Comparison of ENCODE assay signal across 8 cellular contexts in the genomic region with DNA sequence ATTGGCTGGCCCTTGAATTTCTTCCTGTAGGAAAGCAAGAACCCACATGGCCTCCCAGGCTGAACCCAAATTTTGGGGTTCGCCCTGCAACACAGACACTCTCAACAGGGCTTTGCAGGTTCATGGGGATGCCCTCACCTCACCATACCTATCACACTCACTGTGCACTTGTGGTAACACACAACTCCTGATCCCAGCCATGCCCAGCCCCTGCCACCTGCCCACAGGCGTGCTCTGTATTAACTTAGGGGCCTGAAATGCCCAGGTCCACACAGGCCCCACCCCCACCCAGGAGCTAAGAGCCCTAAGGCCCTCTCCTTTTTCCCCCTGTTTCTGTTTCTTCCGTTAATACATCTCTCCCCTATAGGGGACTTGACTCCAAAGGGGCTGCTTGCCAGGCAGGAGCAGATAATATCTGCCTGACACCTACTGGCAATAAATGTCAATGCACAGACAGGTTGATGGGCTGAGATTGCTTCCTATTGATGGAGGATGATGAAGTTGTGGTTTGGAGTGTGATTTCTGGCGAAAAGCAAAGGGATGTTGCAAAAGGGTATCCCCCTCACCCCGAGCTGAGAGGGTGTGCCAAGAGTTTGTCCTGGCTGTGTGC.
DNase-seq lines count a peak whose midpoint lies in the region; ATAC-seq and TF ChIP-seq lines count a peak whose summit lies in the region.

No MANE protein-coding gene starts in this region.

- H3K4me3 ChIP-seq in AG04449 (ENCODE audit: low read depth, low read length) (no peak overlapping the region), Peyer's patch (no peak overlapping the region)
- no peak overlapping the region for H3K4me3 ChIP-seq in CD8-positive, alpha-beta memory T cell (ENCODE audit: low read length)

- in situ Hi-C loops in GM13977 (cut with MboI; ENCODE audit: low pct_unique_long_range_greater_than_20kb, low sequenced_read_pairs, unreplicated experiment): no loop called here

- peaks cover 6 to 7% of the 10 kb centered on the region in 2 donors for H3K27me3 Mint-ChIP-seq in CD8-positive, alpha-beta memory T cell
- no peaks in the 10 kb centered on the region for H3K27me3 Mint-ChIP-seq in activated CD4-positive, alpha-beta memory T cell treated with anti-CD3 and anti-CD28 coated beads, Interleukin-2, amount 10 ng/mL, durations not matched to agents 7 days and 5 days

- POLR2A ChIA-PET in AG04449 (lab: Yijun Ruan, JAX): no interaction called here
- POLR2A ChIA-PET in CD8-positive, alpha-beta memory T cell (lab: Charles Lee): no interaction called here
- POLR2A ChIA-PET in activated CD4-positive, alpha-beta memory T cell treated with anti-CD3 and anti-CD28 coated beads, Interleukin-2, amount 10 ng/mL, durations not matched to agents 7 days and 5 days (lab: Charles Lee): no interaction called here

- H3K36me3 Mint-ChIP-seq in CD8-positive, alpha-beta memory T cell: no peaks in the 10 kb centered on the region
- no peaks in the 10 kb centered on the region for H3K36me3 Mint-ChIP-seq in activated CD4-positive, alpha-beta memory T cell treated with anti-CD3 and anti-CD28 coated beads, Interleukin-2, amount 10 ng/mL, durations not matched to agents 7 days and 5 days (ENCODE audit: low read depth)

- H3K27ac ChIP-seq in Peyer's patch: no peak overlapping the region
- H3K27ac ChIP-seq in CD8-positive, alpha-beta memory T cell (ENCODE audit: low read depth, low read length): no peak overlapping the region

- DNase-seq in AG04449 (ENCODE audit: low read depth, low spot score) (no peak), GM13977 (ENCODE audit: low spot score) (peak; percentile 26), Peyer's patch (no peak), islet precursor cell (peak; percentile 63)
- DNase-seq in CD8-positive, alpha-beta memory T cell: no peak
- no peak for DNase-seq in activated CD4-positive, alpha-beta memory T cell treated with anti-CD3 and anti-CD28 coated beads, Interleukin-2, amount 10 ng/mL, durations not matched to agents 7 days and 5 days
- DNase-seq in stimulated activated CD4-positive, alpha-beta T cell treated with anti-CD3 and anti-CD28 coated beads, Interleukin-2, amount 100 ng/mL, for 48 hours: no peak

- H3K9me3 Mint-ChIP-seq in CD8-positive, alpha-beta memory T cell: peaks cover 0 to 6% (median 0%) of the 10 kb centered on the region in 5 donors
- no peaks in the 10 kb centered on the region for H3K9me3 Mint-ChIP-seq in activated CD4-positive, alpha-beta memory T cell treated with anti-CD3 and anti-CD28 coated beads, Interleukin-2, amount 10 ng/mL, durations not matched to agents 7 days and 5 days

- H3K27ac Mint-ChIP-seq in CD8-positive, alpha-beta memory T cell: no peak overlapping the region
- no peak overlapping the region for H3K27ac Mint-ChIP-seq in activated CD4-positive, alpha-beta memory T cell treated with anti-CD3 and anti-CD28 coated beads, Interleukin-2, amount 10 ng/mL, durations not matched to agents 7 days and 5 days

- no peaks in the 10 kb centered on the region for H3K4me1 Mint-ChIP-seq in CD8-positive, alpha-beta memory T cell
- H3K4me1 Mint-ChIP-seq in activated CD4-positive, alpha-beta memory T cell treated with anti-CD3 and anti-CD28 coated beads, Interleukin-2, amount 10 ng/mL, durations not matched to agents 7 days and 5 days: no peaks in the 10 kb centered on the region

- peak; percentile 3 for TF ChIP-seq CTCF in AG04449 (IDR thresholded peaks at IDR 0.05; ENCODE audit: insufficient read depth, low read length, missing control alignments)
- peak; percentile 49 for TF ChIP-seq CTCF in GM13977 (IDR thresholded peaks at IDR 0.05; ENCODE audit: extremely low read depth, insufficient read depth, missing control alignments)
- TF ChIP-seq CTCF in Peyer's patch (IDR thresholded peaks at IDR 0.05): peak in 4 of 6 experiments; percentile 22 to 34 (median 30)

- TF ChIP-seq POLR2A in Peyer's patch (IDR thresholded peaks at IDR 0.05): no peak

- no peak for ATAC-seq in GM21381 (IDR thresholded peaks at IDR 0.05; ENCODE audit: unreplicated experiment)

- no peaks in the 10 kb centered on the region for H3K36me3 ChIP-seq in Peyer's patch
- H3K36me3 ChIP-seq in CD8-positive, alpha-beta memory T cell (ENCODE audit: insufficient read depth, low read length): no peaks in the 10 kb centered on the region

- no peaks in the 10 kb centered on the region for H3K27me3 ChIP-seq in Peyer's patch
- H3K27me3 ChIP-seq in CD8-positive, alpha-beta memory T cell (ENCODE audit: insufficient read depth, low read length, poor library complexity, severe bottlenecking): no peaks in the 10 kb centered on the region

- CTCF ChIA-PET in AG04449 (lab: Yijun Ruan, JAX): no interaction called here
- CTCF ChIA-PET in CD8-positive, alpha-beta memory T cell (lab: Charles Lee): no interaction called here
- CTCF ChIA-PET in activated CD4-positive, alpha-beta memory T cell treated with anti-CD3 and anti-CD28 coated beads, Interleukin-2, amount 10 ng/mL, durations not matched to agents 7 days and 5 days (lab: Charles Lee): no interaction called here

- H3K4me3 Mint-ChIP-seq in CD8-positive, alpha-beta memory T cell: no peak overlapping the region
- H3K4me3 Mint-ChIP-seq in activated CD4-positive, alpha-beta memory T cell treated with anti-CD3 and anti-CD28 coated beads, Interleukin-2, amount 10 ng/mL, durations not matched to agents 7 days and 5 days: no peak overlapping the region

- H3K9me3 ChIP-seq in Peyer's patch: no peaks in the 10 kb centered on the region
- H3K9me3 ChIP-seq in CD8-positive, alpha-beta memory T cell (ENCODE audit: low read length): no peaks in the 10 kb centered on the region

- H3K4me1 ChIP-seq in Peyer's patch: no peaks in the 10 kb centered on the region
- no peaks in the 10 kb centered on the region for H3K4me1 ChIP-seq in CD8-positive, alpha-beta memory T cell (ENCODE audit: insufficient read depth, low read length)

Comparison
In these comparisons a context has a peak if more than half of its experiments do, and no peak if none do; other contexts are left out.
1. DNase-seq: peak in GM13977 (single experiment) and islet precursor cell (single experiment); none in AG04449 (single experiment), Peyer's patch (0 of 3), CD8-positive, alpha-beta memory T cell (0 of 5), activated CD4-positive, alpha-beta memory T cell treated with anti-CD3 and anti-CD28 coated beads, Interleukin-2, amount 10 ng/mL, durations not matched to agents 7 days and 5 days (single experiment) and stimulated activated CD4-positive, alpha-beta T cell treated with anti-CD3 and anti-CD28 coated beads, Interleukin-2, amount 100 ng/mL, for 48 hours (0 of 2).
2. Peak in every context shown above with its lines, with median percentiles within 50 percentile points of each other: CTCF ChIP-seq.